Comparison of ENCODE assay signal across 1 cellular context in the genomic region with DNA sequence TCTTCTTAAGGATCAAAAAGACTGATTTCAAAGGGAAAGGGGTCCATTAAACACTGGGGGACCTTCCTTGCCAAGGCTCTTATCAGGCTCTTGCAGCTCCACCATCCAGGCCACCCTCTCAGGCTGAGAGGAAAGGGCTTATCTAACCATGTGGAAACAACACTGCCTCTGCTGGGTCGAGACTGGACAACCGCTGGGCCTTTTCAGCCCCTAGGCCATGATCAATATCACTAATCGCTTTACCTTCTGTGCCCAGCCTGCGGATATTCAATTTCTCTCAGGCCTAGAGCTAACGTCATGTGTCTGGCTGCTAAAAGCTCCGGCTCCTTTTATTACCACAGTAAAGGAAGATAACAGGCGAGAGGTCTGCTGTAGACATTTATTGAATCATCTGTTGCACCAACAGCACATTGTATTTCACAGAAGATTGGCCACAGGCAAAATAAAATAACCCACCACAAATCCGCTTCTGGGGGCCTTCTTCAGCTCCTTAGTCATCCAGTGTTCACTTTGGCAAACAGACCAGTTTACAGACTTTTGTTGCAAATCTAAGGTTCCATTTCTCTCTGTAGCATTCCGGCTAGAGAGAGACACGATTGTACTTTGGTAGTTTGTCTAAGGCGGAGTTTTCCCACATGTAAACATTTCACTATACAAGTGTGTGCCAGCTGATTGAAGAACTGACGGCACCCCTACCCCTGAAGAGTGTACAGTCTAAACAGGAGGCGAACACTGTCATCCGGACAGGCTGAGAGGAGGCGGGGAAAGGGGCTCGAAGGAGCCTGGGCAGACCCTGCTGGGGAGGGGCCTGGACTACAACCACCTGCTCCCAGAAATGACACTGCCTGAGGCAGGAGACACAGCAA.
A peak's percentile ranks its signal among the peaks of the same experiment; 100 is the strongest.
TF ChIP-seq lines count a peak whose summit lies in the region.

No MANE protein-coding gene starts in this region.

TF ChIP-seq in K562, 482 proteins besides CTCF, POLR2A, EP300 and RAD21 (continued from another document and continues in another):
- TF ChIP-seq, protein P1, sequence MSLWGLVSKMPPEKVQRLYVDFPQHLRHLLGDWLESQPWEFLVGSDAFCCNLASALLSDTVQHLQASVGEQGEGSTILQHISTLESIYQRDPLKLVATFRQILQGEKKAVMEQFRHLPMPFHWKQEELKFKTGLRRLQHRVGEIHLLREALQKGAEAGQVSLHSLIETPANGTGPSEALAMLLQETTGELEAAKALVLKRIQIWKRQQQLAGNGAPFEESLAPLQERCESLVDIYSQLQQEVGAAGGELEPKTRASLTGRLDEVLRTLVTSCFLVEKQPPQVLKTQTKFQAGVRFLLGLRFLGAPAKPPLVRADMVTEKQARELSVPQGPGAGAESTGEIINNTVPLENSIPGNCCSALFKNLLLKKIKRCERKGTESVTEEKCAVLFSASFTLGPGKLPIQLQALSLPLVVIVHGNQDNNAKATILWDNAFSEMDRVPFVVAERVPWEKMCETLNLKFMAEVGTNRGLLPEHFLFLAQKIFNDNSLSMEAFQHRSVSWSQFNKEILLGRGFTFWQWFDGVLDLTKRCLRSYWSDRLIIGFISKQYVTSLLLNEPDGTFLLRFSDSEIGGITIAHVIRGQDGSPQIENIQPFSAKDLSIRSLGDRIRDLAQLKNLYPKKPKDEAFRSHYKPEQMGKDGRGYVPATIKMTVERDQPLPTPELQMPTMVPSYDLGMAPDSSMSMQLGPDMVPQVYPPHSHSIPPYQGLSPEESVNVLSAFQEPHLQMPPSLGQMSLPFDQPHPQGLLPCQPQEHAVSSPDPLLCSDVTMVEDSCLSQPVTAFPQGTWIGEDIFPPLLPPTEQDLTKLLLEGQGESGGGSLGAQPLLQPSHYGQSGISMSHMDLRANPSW (CRISPR knock-in tag; IDR thresholded peaks at IDR 0.05), result no peak
- TF ChIP-seq TCF15 (CRISPR knock-in tag; IDR thresholded peaks at IDR 0.05) (no peak), ATF1 (CRISPR knock-in tag; IDR thresholded peaks at IDR 0.05) (no peak), ATF1 (tag; IDR thresholded peaks at IDR 0.05) (peak; percentile 42; the same call in 1 of the 2 replicates), PHB2 (IDR thresholded peaks at IDR 0.05; ENCODE audit: low read depth) (peak; percentile 68; the same call in 1 of the 2 replicates), KAT7 (CRISPR knock-in tag; IDR thresholded peaks at IDR 0.05; ENCODE audit: borderline replicate concordance) (0 out of 2 replicates have a peak, but pooled peaks have one; percentile 69), NFXL1 (CRISPR knock-in tag; IDR thresholded peaks at IDR 0.05) (no peak), IRF2 (CRISPR knock-in tag; IDR thresholded peaks at IDR 0.05) (no peak), ZBTB33 (CRISPR knock-in tag; IDR thresholded peaks at IDR 0.05) (no peak), KLF13 (tag; IDR thresholded peaks at IDR 0.05; ENCODE audit: borderline replicate concordance, low read depth) (no peak), LARP7 (IDR thresholded peaks at IDR 0.05) (no peak), RBM39 (optimal IDR thresholded peaks at IDR 0.05; ENCODE audit: low read depth, low read length) (no peak), DDX20 (tag; IDR thresholded peaks at IDR 0.05; ENCODE audit: low read depth) (no peak), ZNF212 (CRISPR knock-in tag; IDR thresholded peaks at IDR 0.05) (no peak), ARNT (IDR thresholded peaks at IDR 0.05) (peak in 1 of 2 experiments; percentile 46; a peak in 1 of 4 replicates), TEAD1 (CRISPR knock-in tag; IDR thresholded peaks at IDR 0.05) (peak in 1 of 2 experiments; percentile 43; a peak in 1 of 4 replicates), YBX1 (IDR thresholded peaks at IDR 0.05) (no peak), KLF16 (IDR thresholded peaks at IDR 0.05) (peak; percentile 91), ZBTB12 (CRISPR knock-in tag; IDR thresholded peaks at IDR 0.05) (no peak), HSF4 (CRISPR knock-in tag; IDR thresholded peaks at IDR 0.05; ENCODE audit: borderline replicate concordance) (no peak; the same call in 1 of the 2 replicates), ZNF3 (CRISPR knock-in tag; IDR thresholded peaks at IDR 0.05) (no peak), HNRNPL (IDR thresholded peaks at IDR 0.05; ENCODE audit: low read depth, low read length) (no peak), ZNF511 (CRISPR knock-in tag; IDR thresholded peaks at IDR 0.05) (no peak), ZNF217 (CRISPR knock-in tag; IDR thresholded peaks at IDR 0.05) (no peak), GTF2F1 (IDR thresholded peaks at IDR 0.05; ENCODE audit: low read depth, low read length) (no peak), HMG20B (CRISPR knock-in tag; IDR thresholded peaks at IDR 0.05) (no peak), PHF8 (IDR thresholded peaks at IDR 0.05; ENCODE audit: borderline replicate concordance, low read length) (no peak), VEZF1 (CRISPR knock-in tag; IDR thresholded peaks at IDR 0.05) (peak; percentile 64), FOXO4 (CRISPR knock-in tag; IDR thresholded peaks at IDR 0.05) (no peak), FOXA3 (CRISPR knock-in tag; conservative IDR thresholded peaks at IDR 0.05 in 1 of 2, IDR thresholded peaks at IDR 0.05 in 1 of 2) (no peak), ZNF589 (CRISPR knock-in tag; IDR thresholded peaks at IDR 0.05; ENCODE audit: low read depth) (peak; percentile 77; the same call in 1 of the 2 replicates), ZFX (CRISPR knock-in tag; IDR thresholded peaks at IDR 0.05) (peak; percentile 76), CREB1 (IDR thresholded peaks at IDR 0.05) (peak; percentile 51; the same call in 1 of the 2 replicates), CREB1 (CRISPR knock-in tag; IDR thresholded peaks at IDR 0.05) (no peak), KLF10 (CRISPR knock-in tag; IDR thresholded peaks at IDR 0.05) (no peak), POLR2AphosphoS2 (IDR thresholded peaks at IDR 0.05; ENCODE audit: low read length) (no peak), ZNF134 (CRISPR knock-in tag; conservative IDR thresholded peaks at IDR 0.05) (no peak; the same call in 1 of the 2 replicates), ZBTB17 (CRISPR knock-in tag; IDR thresholded peaks at IDR 0.05) (0 out of 2 replicates have a peak, but pooled peaks have one; percentile 9)
- TF ChIP-seq, protein P2, sequence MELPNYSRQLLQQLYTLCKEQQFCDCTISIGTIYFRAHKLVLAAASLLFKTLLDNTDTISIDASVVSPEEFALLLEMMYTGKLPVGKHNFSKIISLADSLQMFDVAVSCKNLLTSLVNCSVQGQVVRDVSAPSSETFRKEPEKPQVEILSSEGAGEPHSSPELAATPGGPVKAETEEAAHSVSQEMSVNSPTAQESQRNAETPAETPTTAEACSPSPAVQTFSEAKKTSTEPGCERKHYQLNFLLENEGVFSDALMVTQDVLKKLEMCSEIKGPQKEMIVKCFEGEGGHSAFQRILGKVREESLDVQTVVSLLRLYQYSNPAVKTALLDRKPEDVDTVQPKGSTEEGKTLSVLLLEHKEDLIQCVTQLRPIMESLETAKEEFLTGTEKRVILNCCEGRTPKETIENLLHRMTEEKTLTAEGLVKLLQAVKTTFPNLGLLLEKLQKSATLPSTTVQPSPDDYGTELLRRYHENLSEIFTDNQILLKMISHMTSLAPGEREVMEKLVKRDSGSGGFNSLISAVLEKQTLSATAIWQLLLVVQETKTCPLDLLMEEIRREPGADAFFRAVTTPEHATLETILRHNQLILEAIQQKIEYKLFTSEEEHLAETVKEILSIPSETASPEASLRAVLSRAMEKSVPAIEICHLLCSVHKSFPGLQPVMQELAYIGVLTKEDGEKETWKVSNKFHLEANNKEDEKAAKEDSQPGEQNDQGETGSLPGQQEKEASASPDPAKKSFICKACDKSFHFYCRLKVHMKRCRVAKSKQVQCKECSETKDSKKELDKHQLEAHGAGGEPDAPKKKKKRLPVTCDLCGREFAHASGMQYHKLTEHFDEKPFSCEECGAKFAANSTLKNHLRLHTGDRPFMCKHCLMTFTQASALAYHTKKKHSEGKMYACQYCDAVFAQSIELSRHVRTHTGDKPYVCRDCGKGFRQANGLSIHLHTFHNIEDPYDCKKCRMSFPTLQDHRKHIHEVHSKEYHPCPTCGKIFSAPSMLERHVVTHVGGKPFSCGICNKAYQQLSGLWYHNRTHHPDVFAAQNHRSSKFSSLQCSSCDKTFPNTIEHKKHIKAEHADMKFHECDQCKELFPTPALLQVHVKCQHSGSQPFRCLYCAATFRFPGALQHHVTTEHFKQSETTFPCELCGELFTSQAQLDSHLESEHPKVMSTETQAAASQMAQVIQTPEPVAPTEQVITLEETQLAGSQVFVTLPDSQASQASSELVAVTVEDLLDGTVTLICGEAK (IDR thresholded peaks at IDR 0.05), result no peak
- TF ChIP-seq, protein P2 (CRISPR knock-in tag; IDR thresholded peaks at IDR 0.05), result no peak
- TF ChIP-seq, protein P3, sequence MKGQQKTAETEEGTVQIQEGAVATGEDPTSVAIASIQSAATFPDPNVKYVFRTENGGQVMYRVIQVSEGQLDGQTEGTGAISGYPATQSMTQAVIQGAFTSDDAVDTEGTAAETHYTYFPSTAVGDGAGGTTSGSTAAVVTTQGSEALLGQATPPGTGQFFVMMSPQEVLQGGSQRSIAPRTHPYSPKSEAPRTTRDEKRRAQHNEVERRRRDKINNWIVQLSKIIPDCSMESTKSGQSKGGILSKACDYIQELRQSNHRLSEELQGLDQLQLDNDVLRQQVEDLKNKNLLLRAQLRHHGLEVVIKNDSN (CRISPR knock-in tag; IDR thresholded peaks at IDR 0.05), result no peak
